ENCODE assay signal across 25 cellular contexts in the genomic region with DNA sequence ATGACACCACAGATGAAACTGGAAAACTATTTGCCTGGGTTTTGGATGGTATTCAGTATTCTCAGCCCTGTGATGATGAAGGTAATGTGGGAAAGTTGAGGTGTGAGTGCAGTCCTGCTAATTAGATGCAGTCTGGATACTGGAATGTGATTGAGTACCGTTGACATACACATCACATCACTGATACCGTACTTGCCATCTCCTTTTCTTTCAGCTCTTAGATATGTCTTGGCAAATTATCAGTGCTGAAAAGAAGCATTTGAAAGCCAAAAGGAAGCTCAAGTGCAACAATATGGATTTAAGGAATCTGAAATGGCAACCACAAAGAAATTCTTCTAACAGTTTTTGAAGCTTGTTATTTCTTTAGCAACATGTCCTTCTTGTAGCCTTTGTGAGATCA.
"Had no signal": no experiment of that assay in that cellular context is flagged by ENCODE, and none has a peak within 500 bp of the region (broad histone marks: within the 10 kb centered on the region; RNA-seq: fewer than 3 reads in every experiment).

No MANE protein-coding gene starts in this region.

- H3K4me3 Mint-ChIP-seq: mesothelial cell of epicardium, naive B cell had no signal

- H3K9me3 ChIP-seq: esophagus muscularis mucosa, gastrocnemius medialis, left lung, lower lobe of right lung, mucosa of descending colon had no signal

- H3K27ac ChIP-seq: coronary artery, dorsolateral prefrontal cortex, esophagus muscularis mucosa, gastrocnemius medialis, heart right ventricle, left lung, lower lobe of right lung had no signal

- ATAC-seq: gastrocnemius medialis, heart right ventricle, left cardiac atrium, left lung, left ventricle myocardium superior, lower lobe of right lung, mucosa of descending colon had no signal

- H3K4me3 ChIP-seq: coronary artery, dorsolateral prefrontal cortex, esophagus muscularis mucosa, gastrocnemius medialis, heart right ventricle, left lung, lower lobe of right lung, mucosa of descending colon had no signal

- H3K9me3 Mint-ChIP-seq: naive B cell had no signal

- DNase-seq: dermis blood vessel endothelial cell; dorsolateral prefrontal cortex; effector CD4-positive, alpha-beta T cell; effector memory CD4-positive, alpha-beta T cell; foreskin fibroblast; foreskin melanocyte; gastrocnemius medialis; glutamatergic neuron; head of caudate nucleus; heart right ventricle; hippocampal formation; left cardiac atrium; left lung; left ventricle myocardium superior; lower lobe of right lung; mesenchymal stem cell; mucosa of descending colon; naive B cell had no signal

- H3K36me3 ChIP-seq: esophagus muscularis mucosa, gastrocnemius medialis, heart right ventricle, left lung, lower lobe of right lung had no signal

- FAIRE-seq: colon, endothelial cell of umbilical vein, islet of Langerhans, keratinocyte had no signal

- H3K27ac Mint-ChIP-seq: mesothelial cell of epicardium, naive B cell had no signal

- H3K36me3 Mint-ChIP-seq: mesothelial cell of epicardium, naive B cell had no signal

- H3K27me3 ChIP-seq: dorsolateral prefrontal cortex, esophagus muscularis mucosa, gastrocnemius medialis, heart right ventricle, left lung had no signal
